In the genomic region with DNA sequence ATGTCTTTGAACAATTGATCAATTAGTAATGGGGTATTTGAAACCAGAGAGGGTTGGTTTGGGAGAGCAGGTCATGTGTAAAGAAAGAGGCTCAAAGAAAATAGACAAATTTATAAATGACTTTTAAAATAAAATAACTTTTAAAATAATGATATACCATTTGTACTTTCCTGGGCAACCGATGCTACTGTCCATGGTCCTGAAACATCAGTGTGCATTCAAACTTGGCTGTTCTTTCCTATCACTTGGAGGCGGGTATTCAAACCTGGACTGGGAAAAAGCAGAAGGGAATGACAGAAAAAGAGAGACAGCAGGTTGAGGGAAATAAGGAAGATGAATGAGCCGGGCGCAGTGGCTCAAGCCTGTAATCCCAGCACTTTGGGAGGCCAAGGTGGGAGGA, we compare ENCODE assay signal across 16 cellular contexts.
A peak's percentile ranks its signal among the peaks of the same experiment; 100 is the strongest.
DNase-seq lines count a peak whose midpoint lies in the region; ATAC-seq and TF ChIP-seq lines count a peak whose summit lies in the region.
"Had no signal": no experiment of that assay in that cellular context is flagged by ENCODE, and none has a peak within 500 bp of the region (broad histone marks: within the 10 kb centered on the region; RNA-seq: fewer than 3 reads in every experiment).

No MANE protein-coding gene starts in this region.

- POLR2A ChIA-PET in activated CD8-positive, alpha-beta T cell treated with anti-CD3 and anti-CD28 coated beads for 36 hours (lab: Charles Lee), result no interaction called here

- TF ChIP-seq CTCF in GM20000 (IDR thresholded peaks at IDR 0.05; ENCODE audit: extremely low read depth, missing control alignments) (no peak), nephron progenitor cell (IDR thresholded peaks at IDR 0.05) (no peak)
- no peak for TF ChIP-seq CTCF in activated CD8-positive, alpha-beta T cell treated with anti-CD3 and anti-CD28 coated beads for 36 hours (IDR thresholded peaks at IDR 0.05)

- H3K9me3 Mint-ChIP-seq in nephron progenitor cell, result no peaks in the 10 kb centered on the region
- peaks cover 26 to 36% of the 10 kb centered on the region in 2 donors for H3K9me3 Mint-ChIP-seq in stimulated activated naive CD8-positive, alpha-beta T cell treated with anti-CD3 and anti-CD28 coated beads, Interleukin-15, amount 100 ng/mL, for 72 hours
- H3K9me3 Mint-ChIP-seq in activated CD8-positive, alpha-beta T cell treated with anti-CD3 and anti-CD28 coated beads for 36 hours, result peaks cover 21% of the 10 kb centered on the region

- no peaks in the 10 kb centered on the region for H3K4me1 Mint-ChIP-seq in nephron progenitor cell
- H3K4me1 Mint-ChIP-seq in stimulated activated naive CD8-positive, alpha-beta T cell treated with anti-CD3 and anti-CD28 coated beads, Interleukin-15, amount 100 ng/mL, for 72 hours, result no peaks in the 10 kb centered on the region
- no peaks in the 10 kb centered on the region for H3K4me1 Mint-ChIP-seq in activated CD8-positive, alpha-beta T cell treated with anti-CD3 and anti-CD28 coated beads for 36 hours (ENCODE audit: low read depth)
- H3K4me1 Mint-ChIP-seq: CD4-positive, alpha-beta memory T cell; central memory CD8-positive, alpha-beta T cell; stimulated activated naive B cell treated with anti-CD40 and anti-IgM and Interleukin-4, amounts not matched to agents 10 μg/mL and 1 μg/mL and 100 μg/mL, for 72 hours had no signal

- H3K36me3 Mint-ChIP-seq in nephron progenitor cell (ENCODE audit: low read depth), result no peaks in the 10 kb centered on the region
- H3K36me3 Mint-ChIP-seq in activated CD8-positive, alpha-beta T cell treated with anti-CD3 and anti-CD28 coated beads for 36 hours (ENCODE audit: low read depth), result no peaks in the 10 kb centered on the region
- H3K36me3 Mint-ChIP-seq: CD4-positive, alpha-beta memory T cell; stimulated activated naive B cell treated with anti-CD40 and anti-IgM and Interleukin-4, amounts not matched to agents 10 μg/mL and 1 μg/mL and 100 μg/mL, for 72 hours had no signal

- in situ Hi-C loops in T47D (cut with HindIII; ENCODE audit: low pct_unique_long_range_greater_than_20kb, low sequenced_read_pairs), result no loop called here

- H3K4me3 Mint-ChIP-seq in nephron progenitor cell, result no peak overlapping the region
- no peak overlapping the region for H3K4me3 Mint-ChIP-seq in stimulated activated naive CD8-positive, alpha-beta T cell treated with anti-CD3 and anti-CD28 coated beads, Interleukin-15, amount 100 ng/mL, for 72 hours
- no peak overlapping the region for H3K4me3 Mint-ChIP-seq in activated CD8-positive, alpha-beta T cell treated with anti-CD3 and anti-CD28 coated beads for 36 hours
- H3K4me3 Mint-ChIP-seq: CD4-positive, alpha-beta memory T cell; central memory CD8-positive, alpha-beta T cell; H9; stimulated activated naive B cell treated with anti-CD40 and anti-IgM and Interleukin-4, amounts not matched to agents 10 μg/mL and 1 μg/mL and 100 μg/mL, for 72 hours had no signal

- H3K27ac Mint-ChIP-seq in nephron progenitor cell, result no peak overlapping the region
- H3K27ac Mint-ChIP-seq in stimulated activated naive CD8-positive, alpha-beta T cell treated with anti-CD3 and anti-CD28 coated beads, Interleukin-15, amount 100 ng/mL, for 72 hours, result no peak overlapping the region
- no peak overlapping the region for H3K27ac Mint-ChIP-seq in activated CD8-positive, alpha-beta T cell treated with anti-CD3 and anti-CD28 coated beads for 36 hours
- H3K27ac Mint-ChIP-seq: CD4-positive, alpha-beta memory T cell; H9; stimulated activated naive B cell treated with anti-CD40 and anti-IgM and Interleukin-4, amounts not matched to agents 10 μg/mL and 1 μg/mL and 100 μg/mL, for 72 hours had no signal

- intact Hi-C loops in activated CD8-positive, alpha-beta T cell treated with anti-CD3 and anti-CD28 coated beads for 36 hours (cut with micrococcal nuclease), result no loop called here

- H3K27me3 Mint-ChIP-seq in nephron progenitor cell (ENCODE audit: low read depth, poor library complexity), result peaks cover 3% of the 10 kb centered on the region
- no peaks in the 10 kb centered on the region for H3K27me3 Mint-ChIP-seq in stimulated activated naive CD8-positive, alpha-beta T cell treated with anti-CD3 and anti-CD28 coated beads, Interleukin-15, amount 100 ng/mL, for 72 hours
- H3K27me3 Mint-ChIP-seq in activated CD8-positive, alpha-beta T cell treated with anti-CD3 and anti-CD28 coated beads for 36 hours, result no peaks in the 10 kb centered on the region
- H3K27me3 Mint-ChIP-seq: central memory CD8-positive, alpha-beta T cell; stimulated activated naive B cell treated with anti-CD40 and anti-IgM and Interleukin-4, amounts not matched to agents 10 μg/mL and 1 μg/mL and 100 μg/mL, for 72 hours had no signal

- DNase-seq in GM20000 (ENCODE audit: low spot score) (peak; percentile 4), M059J (ENCODE audit: low read depth) (peak; percentile 17), T47D (ENCODE audit: low read depth in 1 of 2, low spot score in 1 of 2) (peak; percentile 58 to 83), nephron progenitor cell (peak; percentile 59)
- DNase-seq in stimulated activated naive CD8-positive, alpha-beta T cell treated with anti-CD3 and anti-CD28 coated beads, Interleukin-15, amount 100 ng/mL, for 72 hours, result no peak
- DNase-seq in activated CD8-positive, alpha-beta T cell treated with anti-CD3 and anti-CD28 coated beads for 36 hours, result no peak
- DNase-seq: activated CD4-positive, alpha-beta T cell treated with anti-CD3 and anti-CD28 coated beads for 1 hour; H9; left ventricle myocardium superior; NCI-H345; occipital lobe; stimulated activated naive B cell treated with anti-CD40 and anti-IgM and Interleukin-4, amounts not matched to agents 10 μg/mL and 1 μg/mL and 100 μg/mL, for 72 hours had no signal

- CTCF ChIA-PET in activated CD8-positive, alpha-beta T cell treated with anti-CD3 and anti-CD28 coated beads for 36 hours (lab: Charles Lee), result no interaction called here

- ATAC-seq in stimulated activated naive CD8-positive, alpha-beta T cell treated with anti-CD3 and anti-CD28 coated beads, Interleukin-15, amount 100 ng/mL, for 72 hours, result no peak
- ATAC-seq in GM21737 (IDR thresholded peaks at IDR 0.05; ENCODE audit: unreplicated experiment), result no peak
- no peak for ATAC-seq in GM19455 (IDR thresholded peaks at IDR 0.05; ENCODE audit: unreplicated experiment)
- ATAC-seq in activated CD8-positive, alpha-beta T cell treated with anti-CD3 and anti-CD28 coated beads for 36 hours, result no peak
- ATAC-seq: left ventricle myocardium superior; stimulated activated naive B cell treated with anti-CD40 and anti-IgM and Interleukin-4, amounts not matched to agents 10 μg/mL and 1 μg/mL and 100 μg/mL, for 72 hours had no signal

Comparison
In these comparisons a context has a peak if more than half of its experiments do, and no peak if none do; other contexts are left out.
1. DNase-seq: peak in GM20000 (single experiment), M059J (single experiment), T47D (2 of 2) and nephron progenitor cell (single experiment); none in stimulated activated naive CD8-positive, alpha-beta T cell treated with anti-CD3 and anti-CD28 coated beads, Interleukin-15, amount 100 ng/mL, for 72 hours (0 of 2) and activated CD8-positive, alpha-beta T cell treated with anti-CD3 and anti-CD28 coated beads for 36 hours (single experiment).